Comparison of ENCODE assay signal across 8 cellular contexts in genomic region chr16:2009791-2010510, GRCh38. TPM values are rescaled to one million over a fixed set of nuclear protein-coding genes. Genes with fewer than 3 reads are reported as not detected.
DNase-seq lines count a peak whose midpoint lies in the region; ATAC-seq, FAIRE-seq and TF ChIP-seq lines count a peak whose summit lies in the region.

ZNF598 (minus strand) TSS chr16:2009821.

- H3K9ac ChIP-seq in MM.1S (ENCODE audit: low read length) (peak within 1 kb of the TSS; percentile 89), adipocyte (ENCODE audit: low read length) (peak within 1 kb of the TSS; percentile 95)

- WGBS in heart left ventricle, 4 donors: 1 to 6% (median 3%) methylated on average over 21 to 52 of the region's 52 CpGs
- 3 to 6% methylated on average over 11 to 30 of the region's 52 CpGs for WGBS in upper lobe of left lung, 2 donors

- peak within 1 kb of the TSS; percentile 47; the same call in 1 of the 2 replicates for H3K27ac ChIP-seq in MM.1S (ENCODE audit: low read length)
- peak within 1 kb of the TSS; percentile 58 to 98 (median 93) for H3K27ac ChIP-seq in heart left ventricle
- H3K27ac ChIP-seq in upper lobe of left lung: peak within 1 kb of the TSS; percentile 85 to 96 (median 94)

- peak; percentile 83 for TF ChIP-seq POLR2A in H54 (IDR thresholded peaks at IDR 0.05; ENCODE audit: low read depth, low read length)
- TF ChIP-seq POLR2A in heart left ventricle (IDR thresholded peaks at IDR 0.05): peak in 1 of 2 donors; percentile 92
- peak in 3 of 4 donors; percentile 49 to 94 (median 88) for TF ChIP-seq POLR2A in upper lobe of left lung (IDR thresholded peaks at IDR 0.05)

- H3K9me3 ChIP-seq in MM.1S (replicated peaks; ENCODE audit: insufficient read depth, low read length) (no peaks in the 10 kb centered on the region), adipocyte (ENCODE audit: control insufficient read depth, low read length) (no peaks in the 10 kb centered on the region), heart left ventricle (no peaks in the 10 kb centered on the region), upper lobe of left lung (no peaks in the 10 kb centered on the region)

- no peak for FAIRE-seq in H54 (lab: Jason Lieb, UNC)

- TF ChIP-seq CTCF in MM.1S (IDR thresholded peaks at IDR 0.05; ENCODE audit: low read length): no peak
- peak in 2 of 12 donors; percentile 6 to 24 for TF ChIP-seq CTCF in heart left ventricle (IDR thresholded peaks at IDR 0.05)
- TF ChIP-seq CTCF in upper lobe of left lung (IDR thresholded peaks at IDR 0.05): peak in 3 of 6 experiments; percentile 3 to 16 (median 11)

- peaks cover 53% of the 10 kb centered on the region for H3K79me2 ChIP-seq in MM.1S (ENCODE audit: low read length)

- H3K27me3 ChIP-seq in MM.1S (replicated peaks; ENCODE audit: insufficient read depth, low read length): no peaks in the 10 kb centered on the region
- no peaks in the 10 kb centered on the region for H3K27me3 ChIP-seq in adipocyte (replicated peaks; ENCODE audit: control insufficient read depth, insufficient read depth, low read length)
- H3K27me3 ChIP-seq in heart left ventricle: no peaks in the 10 kb centered on the region
- H3K27me3 ChIP-seq in upper lobe of left lung: no peaks in the 10 kb centered on the region

- intact Hi-C loops in heart left ventricle (cut with DNase I): loop anchor here in 3 of 10 donors (2.0 to 10.0 kb wide), 4 partner anchors 25 to 495 kb away; partner anchors contain the start of genes GFER (in 1 of the 3) and TRAF7 (in 1 of the 3)
- intact Hi-C loops in posterior cingulate gyrus (cut with DNase I): no loop called here

- H3K9me2 ChIP-seq in MM.1S (replicated peaks; ENCODE audit: insufficient read depth, low read length): no peaks in the 10 kb centered on the region

- TF ChIP-seq EP300 in upper lobe of left lung (IDR thresholded peaks at IDR 0.05): no peak

- no peaks in the 10 kb centered on the region for H3F3A ChIP-seq in MM.1S (ENCODE audit: insufficient read depth, low read length)

- H3K4me1 ChIP-seq in MM.1S (ENCODE audit: low read length): peaks cover 17% of the 10 kb centered on the region; the same call in 1 of the 2 replicates
- peaks cover 41% of the 10 kb centered on the region for H3K4me1 ChIP-seq in adipocyte (ENCODE audit: control insufficient read depth, insufficient read depth, low read length)
- H3K4me1 ChIP-seq in heart left ventricle: peaks cover 20 to 53% (median 38%) of the 10 kb centered on the region in 12 donors
- H3K4me1 ChIP-seq in upper lobe of left lung: peaks cover 40 to 52% (median 43%) of the 10 kb centered on the region in 4 donors

- H2AFZ ChIP-seq in MM.1S (ENCODE audit: low read length): peak within 1 kb of the TSS; percentile 66

- peak; percentile 90 to 97 (median 96) for ATAC-seq in heart left ventricle
- peak; percentile 92 to 96 for ATAC-seq in upper lobe of left lung (ENCODE audit: low FRiP score in 2 of 2)

- H3K4me2 ChIP-seq in MM.1S (ENCODE audit: low read depth, low read length): peak within 1 kb of the TSS; percentile 96

- peaks cover 6% of the 10 kb centered on the region; the same call in 1 of the 2 replicates for H4K20me1 ChIP-seq in MM.1S (ENCODE audit: insufficient read depth, low read length)

- DNase-seq in ELF-1 (ENCODE audit: low read depth, low spot score) (peak; percentile 81), H54 (ENCODE audit: insufficient read length, low spot score) (peak; percentile 89), MM.1S (peak; percentile 91), SW480 (ENCODE audit: low spot score) (peak; percentile 85), adipocyte (ENCODE audit: low read depth) (peak; percentile 96), heart left ventricle (peak; percentile 87 to 91 (median 88)), posterior cingulate gyrus (peak; percentile 64 to 98 (median 83)), upper lobe of left lung (peak; percentile 81 to 97)

- H3K36me3 ChIP-seq in MM.1S (replicated peaks; ENCODE audit: insufficient read depth, low read length): no peaks in the 10 kb centered on the region
- no peaks in the 10 kb centered on the region for H3K36me3 ChIP-seq in adipocyte (ENCODE audit: control insufficient read depth, insufficient read depth, low read length, severe bottlenecking)
- H3K36me3 ChIP-seq in heart left ventricle: no peaks in the 10 kb centered on the region
- no peaks in the 10 kb centered on the region for H3K36me3 ChIP-seq in upper lobe of left lung

- peak within 1 kb of the TSS; percentile 92 for H3K4me3 ChIP-seq in MM.1S (ENCODE audit: low read length)
- H3K4me3 ChIP-seq in adipocyte (ENCODE audit: low read length): peak within 1 kb of the TSS; percentile 89
- H3K4me3 ChIP-seq in heart left ventricle: peak within 1 kb of the TSS; percentile 69 to 100 (median 94)
- peak within 1 kb of the TSS; percentile 67 to 100 (median 96) for H3K4me3 ChIP-seq in upper lobe of left lung

RNA-seq across cellular contexts. Expression of gene ZNF598, which starts in this region (rescaled TPM):
- total RNA-seq in heart left ventricle: 10 to 100 TPM; 10.9 to 47.4 (median 17.0) TPM
- 10 to 100 TPM in 1 of 2 donors, 1 to 10 TPM in 1; 9.4 to 33.8 TPM for polyA plus RNA-seq in heart left ventricle
- 10 to 100 TPM; 20.1 to 62.8 (median 41.7) TPM for total RNA-seq in upper lobe of left lung

Comparison
In these comparisons a context has a peak if more than half of its experiments do, and no peak if none do; other contexts are left out.
1. Peak in every context shown above with its lines: DNase-seq, ATAC-seq, H3K4me3 ChIP-seq and H3K27ac ChIP-seq.